1 cellular context compared by ENCODE assay signal in the genomic region with DNA sequence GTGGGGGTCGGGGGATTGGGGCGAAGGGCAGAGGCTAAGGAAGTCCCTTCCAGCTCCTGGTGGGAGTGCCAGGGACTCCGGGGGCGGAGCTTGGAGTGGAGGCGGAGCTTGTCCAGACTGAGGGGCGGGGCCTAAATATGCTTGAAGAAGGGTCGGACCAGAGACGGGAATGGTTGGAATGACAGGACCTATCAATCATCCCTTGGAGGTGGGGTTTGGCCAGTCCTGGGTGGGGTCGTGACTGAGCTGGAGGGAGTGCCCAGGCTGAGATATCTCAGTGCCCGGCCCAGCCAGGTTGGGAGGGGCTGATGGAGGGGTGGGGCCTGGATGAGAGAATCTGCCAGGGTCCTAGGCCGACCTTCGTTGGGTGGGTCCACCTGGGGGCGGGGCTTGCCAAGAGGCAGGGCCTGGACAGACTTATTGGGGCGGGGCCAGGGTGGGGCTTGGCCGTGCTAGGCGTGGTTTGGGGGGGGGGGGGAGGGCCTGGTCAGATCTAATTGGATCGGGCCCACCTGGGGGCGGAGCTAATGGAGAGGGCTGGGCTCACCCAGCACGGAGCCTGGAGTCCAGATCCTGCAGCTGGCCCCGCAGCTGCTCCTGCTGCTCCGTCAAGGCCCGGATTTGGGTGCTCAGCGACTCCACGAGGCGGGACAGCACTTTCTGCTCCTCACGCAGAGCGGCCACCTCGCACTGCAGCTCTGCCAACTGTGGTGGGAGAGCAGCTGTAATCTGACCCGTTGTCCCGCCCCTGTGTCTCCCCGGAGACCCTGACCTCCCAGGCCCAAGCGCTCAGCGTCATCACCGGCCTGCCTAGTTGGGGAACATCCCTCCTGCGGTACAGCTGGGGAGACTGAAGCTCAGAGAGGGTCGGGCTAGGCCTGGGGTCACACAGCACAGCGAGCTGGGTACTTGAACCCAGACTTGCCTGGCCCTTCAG.
TF ChIP-seq lines count a peak whose summit lies in the region.

No MANE protein-coding gene starts in this region.

TF ChIP-seq in H1, 55 proteins besides CTCF, POLR2A, EP300 and RAD21 (continued from another document):
- no peak for TF ChIP-seq FOSL1 (IDR thresholded peaks at IDR 0.05; ENCODE audit: insufficient read depth, low read depth, low read length)
